Comparison of ENCODE assay signal across 11 cellular contexts in genomic region chr12:111164833-111165232, GRCh38.
"Had no signal": no experiment of that assay in that cellular context is flagged by ENCODE, and none has a peak within 500 bp of the region (broad histone marks: within the 10 kb centered on the region; RNA-seq: fewer than 3 reads in every experiment).

No MANE protein-coding gene starts in this region.

- H3K9ac ChIP-seq: GM23248 had no signal

- H3K27ac ChIP-seq: GM23248 had no signal

- H3K4me1 ChIP-seq: HAP-1 had no signal

- H2AFZ ChIP-seq: GM23248, GM23338 had no signal

- H3K9me3 Mint-ChIP-seq: GM23338, H9, HFFc6 had no signal

- H3K9me3 ChIP-seq: HAP-1 had no signal

- H3K4me3 Mint-ChIP-seq: GM23338, H9, HFFc6 had no signal

- ATAC-seq: GM23338, HCT116 had no signal

- H3K27ac Mint-ChIP-seq: GM23338, H9, HFFc6 had no signal

- FAIRE-seq: H1, H54 had no signal

- DNase-seq: GM23248, GOT3, H7, H9, HCEC 1CT, HFFc6 had no signal

- H3K4me3 ChIP-seq: GM23248, GM23338, HAP-1 had no signal

- H3K4me2 ChIP-seq: GM23338 had no signal

- H3K36me3 ChIP-seq: HAP-1 had no signal
